8 cellular contexts compared by ENCODE assay signal in genomic region chr1:56477164-56478111, GRCh38.
DNase-seq lines count a peak whose midpoint lies in the region; ATAC-seq and TF ChIP-seq lines count a peak whose summit lies in the region.

No MANE protein-coding gene starts in this region.

- in situ Hi-C loops in GM23248 (cut with MboI), result no loop called here

- peak overlapping the region; percentile 82 for H2AFZ ChIP-seq in GM23248

- H3K4me3 ChIP-seq in GM23248 (peak overlapping the region; percentile 72), body of pancreas (peak overlapping the region; percentile 23 to 49), iPS-18a (ENCODE audit: low read length) (peak overlapping the region; percentile 58), SJCRH30 (no peak overlapping the region)

- WGBS in GM23248 (ENCODE audit: low coverage in 1 of 2, low lambda C conversion rate in 2 of 2, missing lambda C conversion rate in 2 of 2), 2 experiments, result 6 to 7% methylated on average over 52 to 61 of the region's 62 CpGs
- 3 to 11% methylated on average over 19 to 62 of the region's 62 CpGs for WGBS in body of pancreas, 2 donors

- H3K36me3 ChIP-seq in GM23248 (ENCODE audit: low read depth) (no peaks in the 10 kb centered on the region), body of pancreas (replicated peaks in 1 of 2; ENCODE audit: insufficient read depth in 1 of 2, low read depth in 2 of 2) (no peaks in the 10 kb centered on the region), iPS-18a (ENCODE audit: control insufficient read depth, low read depth, low read length) (no peaks in the 10 kb centered on the region), SJCRH30 (no peaks in the 10 kb centered on the region)

- ATAC-seq in body of pancreas (peak; percentile 89), sciatic nerve (peak; percentile 89)
- ATAC-seq in stimulated activated naive CD8-positive, alpha-beta T cell treated with anti-CD3 and anti-CD28 coated beads, Interleukin-15, Interleukin-2, amounts not matched to agents 100 U/mL and 50 U/mL, for 24 hours, result no peak

- H3K4me1 ChIP-seq in GM23248 (ENCODE audit: insufficient read depth) (peaks cover 7% of the 10 kb centered on the region; the same call in 1 of the 2 replicates), body of pancreas (peaks cover 11% of the 10 kb centered on the region), iPS-18a (ENCODE audit: control insufficient read depth, low read depth, low read length) (peaks cover 10% of the 10 kb centered on the region), SJCRH30 (no peaks in the 10 kb centered on the region)

- DNase-seq in GM23248, result peak; percentile 71
- DNase-seq in body of pancreas, result peak; percentile 60 to 70 (median 68)
- DNase-seq in sciatic nerve (ENCODE audit: low spot score), result peak; percentile 84
- DNase-seq in SJCRH30, result no peak
- DNase-seq in RKO (ENCODE audit: low spot score), result no peak
- DNase-seq in stimulated activated naive CD4-positive, alpha-beta T cell (lab: John Stamatoyannopoulos, UW), result no peak
- no peak for DNase-seq in stimulated activated naive CD8-positive, alpha-beta T cell treated with anti-CD3 and anti-CD28 coated beads, Interleukin-15, Interleukin-2, amounts not matched to agents 100 U/mL and 50 U/mL, for 24 hours

- peak overlapping the region; percentile 73 for H3K9ac ChIP-seq in GM23248
- peak overlapping the region; percentile 54 for H3K9ac ChIP-seq in iPS-18a (ENCODE audit: low read length)

- H4K20me1 ChIP-seq in GM23248 (ENCODE audit: insufficient read depth), result no peaks in the 10 kb centered on the region

- peaks cover 8% of the 10 kb centered on the region; the same call in 1 of the 2 replicates for H3F3A ChIP-seq in GM23248 (ENCODE audit: insufficient read depth)

- TF ChIP-seq CTCF in body of pancreas (IDR thresholded peaks at IDR 0.05), result no peak

- no peaks in the 10 kb centered on the region for H3K9me2 ChIP-seq in GM23248 (ENCODE audit: insufficient read depth)

- H3K79me2 ChIP-seq in GM23248 (ENCODE audit: insufficient read depth), result no peaks in the 10 kb centered on the region

- H3K9me3 ChIP-seq in GM23248 (ENCODE audit: low read depth), result no peaks in the 10 kb centered on the region
- H3K9me3 ChIP-seq in body of pancreas, result no peaks in the 10 kb centered on the region
- no peaks in the 10 kb centered on the region for H3K9me3 ChIP-seq in iPS-18a (ENCODE audit: control insufficient read depth, low read depth, low read length)
- H3K9me3 ChIP-seq in SJCRH30 (replicated peaks), result no peaks in the 10 kb centered on the region

- H3K4me2 ChIP-seq in GM23248 (ENCODE audit: unreplicated experiment), result peak overlapping the region; percentile 84

- H3K27me3 ChIP-seq in GM23248 (replicated peaks; ENCODE audit: insufficient read depth) (no peaks in the 10 kb centered on the region), body of pancreas (no peaks in the 10 kb centered on the region), iPS-18a (ENCODE audit: control insufficient read depth, insufficient read depth, low read length) (peaks cover 5% of the 10 kb centered on the region), SJCRH30 (no peaks in the 10 kb centered on the region; the same call in 1 of the 2 replicates)

- intact Hi-C loops in body of pancreas (cut with DNase I) (no loop called here), sciatic nerve (cut with DNase I) (no loop called here)

- no peak overlapping the region for H3K27ac ChIP-seq in GM23248
- peak overlapping the region; percentile 49 to 87 (median 84) for H3K27ac ChIP-seq in body of pancreas
- no peak overlapping the region for H3K27ac ChIP-seq in iPS-18a (ENCODE audit: low read length)
- H3K27ac ChIP-seq in SJCRH30, result no peak overlapping the region

- TF ChIP-seq POLR2A in body of pancreas (IDR thresholded peaks at IDR 0.05), result peak in 2 of 3 donors; percentile 60 to 71

Comparison
In these comparisons a context has a peak if more than half of its experiments do, and no peak if none do; other contexts are left out.
1. DNase-seq: peak in GM23248 (single experiment), body of pancreas (4 of 4) and sciatic nerve (single experiment); none in SJCRH30 (0 of 2), RKO (single experiment), stimulated activated naive CD4-positive, alpha-beta T cell (0 of 6) and stimulated activated naive CD8-positive, alpha-beta T cell treated with anti-CD3 and anti-CD28 coated beads, Interleukin-15, Interleukin-2, amounts not matched to agents 100 U/mL and 50 U/mL, for 24 hours (single experiment).
2. H3K27ac ChIP-seq: peak in body of pancreas (4 of 4); none in GM23248 (single experiment), iPS-18a (single experiment) and SJCRH30 (single experiment).